8 cellular contexts compared by ENCODE assay signal in the genomic region with DNA sequence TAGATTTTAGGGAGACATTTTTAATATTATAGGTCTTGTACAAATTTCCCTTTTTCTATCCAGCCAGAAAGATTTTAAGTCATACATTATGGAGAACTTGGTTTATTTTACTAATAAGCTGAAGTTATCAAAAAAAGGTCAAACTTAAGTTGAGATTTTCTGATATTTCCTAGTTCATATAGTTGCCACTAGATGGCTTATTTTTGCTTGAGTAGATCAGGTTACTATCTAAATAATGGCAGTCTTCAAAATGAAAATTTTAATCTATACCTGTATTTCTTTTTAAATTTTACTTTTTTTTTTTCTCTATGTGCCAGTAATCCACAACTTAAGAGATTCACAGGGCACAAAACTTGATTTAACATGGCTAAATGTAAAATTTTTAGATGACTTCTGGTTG. TPM values are rescaled to one million over a fixed set of nuclear protein-coding genes. Genes with fewer than 3 reads are reported as not detected.
DNase-seq lines count a peak whose midpoint lies in the region; ATAC-seq, FAIRE-seq and TF ChIP-seq lines count a peak whose summit lies in the region.
"Had no signal": no experiment of that assay in that cellular context is flagged by ENCODE, and none has a peak within 500 bp of the region (broad histone marks: within the 10 kb centered on the region; RNA-seq: fewer than 3 reads in every experiment).

No MANE protein-coding gene starts in this region.

- H3K4me1 ChIP-seq in CD8-positive, alpha-beta T cell (ENCODE audit: insufficient read depth, low read length), result no peaks in the 10 kb centered on the region
- H3K4me1 ChIP-seq in IMR-90 (ENCODE audit: control insufficient read depth, insufficient read depth, low read length), result no peaks in the 10 kb centered on the region
- H3K4me1 ChIP-seq in astrocyte (ENCODE audit: insufficient read depth, low read length), result no peaks in the 10 kb centered on the region
- no peaks in the 10 kb centered on the region for H3K4me1 ChIP-seq in lower lobe of right lung
- no peaks in the 10 kb centered on the region for H3K4me1 ChIP-seq in suprapubic skin

- no peak overlapping the region for H3K14ac ChIP-seq in IMR-90 (replicated peaks; ENCODE audit: low read depth, low read length)

- H2BK15ac ChIP-seq in IMR-90 (ENCODE audit: low read depth, low read length), result no peak overlapping the region

- intact Hi-C loops in CD8-positive, alpha-beta T cell (cut with DNase I, micrococcal nuclease), result no loop called here
- intact Hi-C loops in IMR-90 (cut with micrococcal nuclease), result loop anchor here (5.0 kb wide), 1 partner anchor 115 kb away; no protein-coding TSS in a partner anchor
- intact Hi-C loops in lower lobe of right lung (cut with DNase I), result no loop called here
- intact Hi-C loops in lower leg skin (cut with DNase I; ENCODE audit: low total_unique reads), result no loop called here

- TF ChIP-seq CTCF in CD8-positive, alpha-beta T cell (IDR thresholded peaks at IDR 0.05), result peak; percentile 45
- peak; percentile 48 for TF ChIP-seq CTCF in IMR-90 (conservative IDR thresholded peaks at IDR 0.05; ENCODE audit: low read depth, low read length)
- peak; percentile 20 for TF ChIP-seq CTCF in astrocyte (IDR thresholded peaks at IDR 0.05; ENCODE audit: insufficient read depth, low read depth, low read length)
- TF ChIP-seq CTCF in lower lobe of right lung (IDR thresholded peaks at IDR 0.05), result peak; percentile 22
- TF ChIP-seq CTCF in lower leg skin (IDR thresholded peaks at IDR 0.05), result no peak
- TF ChIP-seq CTCF in suprapubic skin (IDR thresholded peaks at IDR 0.05), result no peak

- no peak overlapping the region for H2BK20ac ChIP-seq in IMR-90 (ENCODE audit: low read depth, low read length)

- no peak overlapping the region for H4K8ac ChIP-seq in IMR-90 (ENCODE audit: low read depth in 2 of 2, low read length in 2 of 2)

- peak; percentile 81 for FAIRE-seq in astrocyte (lab: Jason Lieb, UNC)

- no peak overlapping the region for H4K91ac ChIP-seq in IMR-90 (ENCODE audit: insufficient read depth, low read depth, low read length)

- H4K5ac ChIP-seq in IMR-90 (ENCODE audit: low read depth, low read length), result no peak overlapping the region

- peaks cover 55% of the 10 kb centered on the region for H3K79me2 ChIP-seq in astrocyte (ENCODE audit: insufficient read depth, low read length)

- peaks cover 54% of the 10 kb centered on the region for H3K36me3 Mint-ChIP-seq in CD8-positive, alpha-beta T cell
- H3K36me3 Mint-ChIP-seq in astrocyte (ENCODE audit: low read depth, unreplicated experiment), result peaks cover 5% of the 10 kb centered on the region

- no peak overlapping the region for H3K27ac ChIP-seq in CD8-positive, alpha-beta T cell (ENCODE audit: low read depth, low read length)
- no peak overlapping the region for H3K27ac ChIP-seq in IMR-90 (ENCODE audit: insufficient read depth, low read length)
- H3K27ac ChIP-seq in astrocyte (ENCODE audit: low read depth, low read length), result no peak overlapping the region
- no peak overlapping the region for H3K27ac ChIP-seq in lower lobe of right lung
- H3K27ac ChIP-seq in suprapubic skin, result no peak overlapping the region

- H3K27me3 ChIP-seq in CD8-positive, alpha-beta T cell (ENCODE audit: insufficient read depth, low read length), result no peaks in the 10 kb centered on the region
- H3K27me3 ChIP-seq in IMR-90 (ENCODE audit: control insufficient read depth, insufficient read depth, low read length) (no peaks in the 10 kb centered on the region), astrocyte (ENCODE audit: insufficient read depth, low read length) (no peaks in the 10 kb centered on the region), lower lobe of right lung (ENCODE audit: low read depth) (no peaks in the 10 kb centered on the region), suprapubic skin (no peaks in the 10 kb centered on the region)

- H3K9me3 ChIP-seq in CD8-positive, alpha-beta T cell (ENCODE audit: low read length), result no peaks in the 10 kb centered on the region
- H3K9me3 ChIP-seq in IMR-90 (ENCODE audit: control insufficient read depth, insufficient read depth, low read length) (no peaks in the 10 kb centered on the region), astrocyte (ENCODE audit: insufficient read depth, low read depth, low read length) (no peaks in the 10 kb centered on the region), lower lobe of right lung (no peaks in the 10 kb centered on the region), suprapubic skin (no peaks in the 10 kb centered on the region)

- no peak overlapping the region for H2AK9ac ChIP-seq in IMR-90 (replicated peaks; ENCODE audit: low read depth, low read length, poor library complexity)

- CTCF ChIA-PET in CD8-positive, alpha-beta T cell (lab: Charles Lee), result interaction anchor here (0.6 to 0.9 kb wide), 2 partner anchors 22 to 487 kb away, joined by 3 read pairs; no protein-coding TSS in a partner anchor
- CTCF ChIA-PET in IMR-90 (lab: Yijun Ruan, JAX), result interaction anchor here (0.7 to 1.4 kb wide), 5 partner anchors 8 to 486 kb away, joined by 3 to 6 read pairs (median 3); no protein-coding TSS in a partner anchor

- no peak overlapping the region for H3K4ac ChIP-seq in IMR-90 (ENCODE audit: low read depth, low read length)

- H3K4me3 ChIP-seq in CD8-positive, alpha-beta T cell (ENCODE audit: low read depth, low read length), result no peak overlapping the region
- H3K4me3 ChIP-seq in IMR-90 (ENCODE audit: insufficient read depth, low read depth, low read length) (no peak overlapping the region), astrocyte (ENCODE audit: insufficient read depth, low read depth, low read length) (no peak overlapping the region), lower lobe of right lung (no peak overlapping the region), lower leg skin (ENCODE audit: low read depth, poor library complexity, severe bottlenecking) (no peak overlapping the region), suprapubic skin (no peak overlapping the region)

- DNase-seq in CD8-positive, alpha-beta T cell, result no peak
- DNase-seq in IMR-90, result peak; percentile 19
- DNase-seq in astrocyte (ENCODE audit: low read depth), result no peak
- no peak for DNase-seq in lower lobe of right lung
- DNase-seq in lower leg skin (ENCODE audit: low spot score in 2 of 2), result no peak
- no peak for DNase-seq in activated CD4-positive, alpha-beta T cell treated with anti-CD3 and anti-CD28 coated beads for 4 hours
- no peak for DNase-seq in suprapubic skin (ENCODE audit: low spot score in 2 of 2)
- DNase-seq: foreskin fibroblast had no signal

- H2BK120ac ChIP-seq in IMR-90 (ENCODE audit: low read depth, low read length), result no peak overlapping the region

- H3K27ac Mint-ChIP-seq in CD8-positive, alpha-beta T cell, result no peak overlapping the region
- no peak overlapping the region for H3K27ac Mint-ChIP-seq in astrocyte (ENCODE audit: unreplicated experiment)

- H3K9me1 ChIP-seq in IMR-90 (ENCODE audit: insufficient read depth, low read length), result no peaks in the 10 kb centered on the region

- dilution Hi-C loops in IMR-90 (cut with HindIII; ENCODE audit: low sequenced_read_pairs, unreplicated experiment), result no loop called here

- H2AFZ ChIP-seq in IMR-90 (replicated peaks; ENCODE audit: low read length, poor library complexity), result no peak overlapping the region
- H2AFZ ChIP-seq in astrocyte (ENCODE audit: low read depth, low read length), result no peak overlapping the region

- POLR2A ChIA-PET in CD8-positive, alpha-beta T cell (lab: Charles Lee), result no interaction called here
- POLR2A ChIA-PET in IMR-90 (lab: Charles Lee; ENCODE audit: unreplicated experiment), result no interaction called here

- no peak for TF ChIP-seq EP300 in suprapubic skin (IDR thresholded peaks at IDR 0.05)

- H3K27me3 Mint-ChIP-seq in CD8-positive, alpha-beta T cell (ENCODE audit: low read depth), result no peaks in the 10 kb centered on the region
- no peaks in the 10 kb centered on the region for H3K27me3 Mint-ChIP-seq in astrocyte (ENCODE audit: low read depth, unreplicated experiment)

- no peak overlapping the region for H2AK5ac ChIP-seq in IMR-90 (ENCODE audit: low read depth, low read length)

- in situ Hi-C loops in IMR-90 (cut with MboI; ENCODE audit: low sequenced_read_pairs), result no loop called here

- H3K9me3 Mint-ChIP-seq in CD8-positive, alpha-beta T cell, result no peaks in the 10 kb centered on the region
- no peaks in the 10 kb centered on the region for H3K9me3 Mint-ChIP-seq in astrocyte (ENCODE audit: unreplicated experiment)

- peaks cover 2% of the 10 kb centered on the region for H3K4me1 Mint-ChIP-seq in CD8-positive, alpha-beta T cell (ENCODE audit: low read depth)
- peaks cover 2% of the 10 kb centered on the region for H3K4me1 Mint-ChIP-seq in astrocyte (ENCODE audit: low read depth, unreplicated experiment)

- H3K36me3 ChIP-seq in CD8-positive, alpha-beta T cell (ENCODE audit: insufficient read depth, low read length), result peaks cover 17% of the 10 kb centered on the region
- H3K36me3 ChIP-seq in IMR-90 (ENCODE audit: control insufficient read depth, insufficient read depth, low read length) (peaks cover 11% of the 10 kb centered on the region), astrocyte (ENCODE audit: insufficient read depth, low read length) (peaks cover 26% of the 10 kb centered on the region), lower lobe of right lung (peaks cover 28% of the 10 kb centered on the region), suprapubic skin (peaks cover 8% of the 10 kb centered on the region)

- H3K79me1 ChIP-seq in IMR-90 (ENCODE audit: low read depth in 1 of 2, low read length in 2 of 2), result peaks cover 2 to 4% of the 10 kb centered on the region in 2 experiments; a peak in 1 of 4 replicates

- H4K20me1 ChIP-seq in IMR-90 (ENCODE audit: insufficient read depth, low read length) (peaks cover 5% of the 10 kb centered on the region; the same call in 1 of the 2 replicates), astrocyte (ENCODE audit: insufficient read depth, low read length) (peaks cover 17% of the 10 kb centered on the region)

- H3K4me3 Mint-ChIP-seq in CD8-positive, alpha-beta T cell, result no peak overlapping the region
- H3K4me3 Mint-ChIP-seq in astrocyte (ENCODE audit: unreplicated experiment), result no peak overlapping the region

- TF ChIP-seq RAD21 in IMR-90 (IDR thresholded peaks at IDR 0.05; ENCODE audit: low read length), result 0 out of 2 replicates have a peak, but pooled peaks have one; percentile 15

- no peak overlapping the region for H3K56ac ChIP-seq in IMR-90 (ENCODE audit: extremely low read depth, insufficient read depth, low read length)

- no TSS peak for BruUV-seq in IMR-90 (replicated peaks; lab: Mats Ljungman, UMichigan)

- H3K9ac ChIP-seq in IMR-90 (ENCODE audit: low read depth, low read length), result no peak overlapping the region
- H3K9ac ChIP-seq in astrocyte (ENCODE audit: low read length), result no peak overlapping the region

- no peak for ATAC-seq in CD8-positive, alpha-beta T cell
- no peak for ATAC-seq in IMR-90 (ENCODE audit: low read depth)
- ATAC-seq in lower lobe of right lung, result no peak

- no peak overlapping the region for H3K23ac ChIP-seq in IMR-90 (ENCODE audit: low read depth, low read length)

- TF ChIP-seq POLR2A in IMR-90 (IDR thresholded peaks at IDR 0.05; ENCODE audit: low read depth, low read length) (no peak), lower leg skin (IDR thresholded peaks at IDR 0.05) (no peak), suprapubic skin (IDR thresholded peaks at IDR 0.05) (no peak)

- H3K18ac ChIP-seq in IMR-90 (ENCODE audit: low read depth, low read length), result no peak overlapping the region

- H2BK5ac ChIP-seq in IMR-90 (ENCODE audit: low read depth, low read length, poor library complexity, severe bottlenecking), result no peak overlapping the region

- no peak overlapping the region for H3K4me2 ChIP-seq in IMR-90 (ENCODE audit: low read depth, low read length)
- no peak overlapping the region for H3K4me2 ChIP-seq in astrocyte (ENCODE audit: low read length)

RNA-seq across cellular contexts. Expression of a gene that starts 52.3 kb away (rescaled TPM):
- total RNA-seq in CD8-positive, alpha-beta T cell, result 10 to 100 TPM; 90.3 to 93.2 TPM
- total RNA-seq in IMR-90 (2012; rRNA removed) (104 and 115 TPM in 2 replicates), astrocyte (112 and 113 TPM in 2 replicates), lower lobe of right lung (75.6 TPM), lower leg skin (10 to 100 TPM; 50.4 to 77.6 (median 58.4) TPM), suprapubic skin (10 to 100 TPM; 57.2 to 85.9 (median 65.2) TPM)
- polyA plus RNA-seq in IMR-90 (2012; rRNA removed), result 14.9 and 17.5 TPM in 2 replicates
- 4.9 and 8.6 TPM in 2 replicates for polyA plus RNA-seq in IMR-90 (2012; cell fraction: cytosol; rRNA removed)
- polyA plus RNA-seq in IMR-90 (2012; cell fraction: nucleus; rRNA removed; ENCODE audit: low replicate concordance), result 3.5 and 30.0 TPM in 2 replicates

Comparison
In these comparisons a context has a peak if more than half of its experiments do, and no peak if none do; other contexts are left out.
1. CTCF ChIP-seq: peak in CD8-positive, alpha-beta T cell (single experiment), IMR-90 (single experiment), astrocyte (single experiment) and lower lobe of right lung (single experiment); none in lower leg skin (0 of 3) and suprapubic skin (0 of 2).